Comparison of ENCODE assay signal across 15 cellular contexts in the genomic region with DNA sequence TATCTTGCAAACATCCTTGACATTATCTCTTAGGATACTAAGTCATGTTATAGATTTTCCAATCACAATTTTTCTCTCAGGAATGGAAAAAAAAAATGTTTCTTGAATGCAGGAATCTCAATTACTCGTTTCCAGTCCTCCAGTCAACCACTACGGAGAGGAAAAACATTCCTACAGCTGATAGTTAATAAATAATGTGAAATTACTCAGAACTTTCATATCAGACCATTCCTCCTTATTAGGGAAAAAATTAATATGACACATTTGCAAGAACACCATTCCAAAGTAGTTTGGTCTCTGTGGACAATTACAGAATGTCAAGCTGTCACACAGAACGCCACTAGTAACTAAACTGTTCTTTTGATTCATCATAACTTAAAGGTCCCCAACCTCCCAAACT. TPM values are rescaled to one million over a fixed set of nuclear protein-coding genes. Genes with fewer than 3 reads are reported as not detected.
DNase-seq lines count a peak whose midpoint lies in the region; ATAC-seq and TF ChIP-seq lines count a peak whose summit lies in the region.
"Had no signal": no experiment of that assay in that cellular context is flagged by ENCODE, and none has a peak within 500 bp of the region (broad histone marks: within the 10 kb centered on the region; RNA-seq: fewer than 3 reads in every experiment).

No MANE protein-coding gene starts in this region.

- H3K27me3 ChIP-seq in BLaER1 treated with 17β-estradiol and CSF1 and Interleukin-3, amounts not matched to agents 10 nM and 100 nM, result no peaks in the 10 kb centered on the region
- H3K27me3 ChIP-seq in vagina (no peaks in the 10 kb centered on the region), breast epithelium (no peaks in the 10 kb centered on the region)

- peak overlapping the region; percentile 68 for H3K27ac Mint-ChIP-seq in stimulated activated effector memory CD8-positive, alpha-beta T cell treated with anti-CD3 and anti-CD28 coated beads, Interleukin-12 subunit alpha, Interleukin-12 subunit beta, amount 100 ng/mL, for 72 hours
- H3K27ac Mint-ChIP-seq: CD4-positive, alpha-beta memory T cell had no signal

- ATAC-seq in stimulated activated effector memory CD8-positive, alpha-beta T cell treated with anti-CD3 and anti-CD28 coated beads, Interleukin-12 subunit alpha, Interleukin-12 subunit beta, amount 100 ng/mL, for 72 hours, result no peak
- ATAC-seq: HCT116 had no signal

- no peak overlapping the region for H3K4me3 Mint-ChIP-seq in stimulated activated effector memory CD8-positive, alpha-beta T cell treated with anti-CD3 and anti-CD28 coated beads, Interleukin-12 subunit alpha, Interleukin-12 subunit beta, amount 100 ng/mL, for 72 hours
- H3K4me3 Mint-ChIP-seq: CD4-positive, alpha-beta memory T cell had no signal

- H4K20me1 ChIP-seq in BLaER1 treated with 17β-estradiol and CSF1 and Interleukin-3, amounts not matched to agents 10 nM and 100 nM, result peaks cover 18 to 95% (median 59%) of the 10 kb centered on the region in 11 experiments; a peak in 20 of 22 replicates

- no peak overlapping the region for H3K9ac ChIP-seq in BLaER1 treated with 17β-estradiol and CSF1 and Interleukin-3, amounts not matched to agents 10 nM and 100 nM

- H3K4me1 Mint-ChIP-seq in stimulated activated effector memory CD8-positive, alpha-beta T cell treated with anti-CD3 and anti-CD28 coated beads, Interleukin-12 subunit alpha, Interleukin-12 subunit beta, amount 100 ng/mL, for 72 hours, result peaks cover 37% of the 10 kb centered on the region

- intact Hi-C loops in vagina (cut with DNase I), result no loop called here
- intact Hi-C loops in breast epithelium (cut with DNase I; ENCODE audit: low total_unique reads), result no loop called here

- H3K4me3 ChIP-seq in BLaER1 treated with 17β-estradiol and CSF1 and Interleukin-3, amounts not matched to agents 10 nM and 100 nM, result no peak overlapping the region
- H3K4me3 ChIP-seq in vagina (no peak overlapping the region), breast epithelium (no peak overlapping the region)

- peak overlapping the region in 10 of 11 experiments; percentile 0 to 76 (median 66); a peak in 17 of 22 replicates for H3K4me2 ChIP-seq in BLaER1 treated with 17β-estradiol and CSF1 and Interleukin-3, amounts not matched to agents 10 nM and 100 nM

- H3K9me3 ChIP-seq in BLaER1 treated with 17β-estradiol and CSF1 and Interleukin-3, amounts not matched to agents 10 nM and 100 nM (replicated peaks in 1 of 11), result no peaks in the 10 kb centered on the region
- H3K9me3 ChIP-seq in KOPT-K1 (ENCODE audit: insufficient read depth, low read length, poor library complexity, severe bottlenecking), result no peaks in the 10 kb centered on the region
- no peaks in the 10 kb centered on the region for H3K9me3 ChIP-seq in vagina
- H3K9me3 ChIP-seq in breast epithelium, result no peaks in the 10 kb centered on the region

- no peak for TF ChIP-seq CTCF in vagina (IDR thresholded peaks at IDR 0.05)
- no peak for TF ChIP-seq CTCF in breast epithelium (IDR thresholded peaks at IDR 0.05)

- H3K9me3 Mint-ChIP-seq in stimulated activated effector memory CD8-positive, alpha-beta T cell treated with anti-CD3 and anti-CD28 coated beads, Interleukin-12 subunit alpha, Interleukin-12 subunit beta, amount 100 ng/mL, for 72 hours, result no peaks in the 10 kb centered on the region
- H3K9me3 Mint-ChIP-seq: CD4-positive, alpha-beta memory T cell had no signal

- H3K36me3 Mint-ChIP-seq in stimulated activated effector memory CD8-positive, alpha-beta T cell treated with anti-CD3 and anti-CD28 coated beads, Interleukin-12 subunit alpha, Interleukin-12 subunit beta, amount 100 ng/mL, for 72 hours, result no peaks in the 10 kb centered on the region

- DNase-seq in glomerular visceral epithelial cell (ENCODE audit: extremely low spot score) (peak; percentile 21), vagina (ENCODE audit: extremely low spot score in 2 of 2) (no peak), retina (no peak), breast epithelium (ENCODE audit: low spot score in 2 of 2) (no peak)
- DNase-seq in stimulated activated effector memory CD8-positive, alpha-beta T cell treated with anti-CD3 and anti-CD28 coated beads, Interleukin-12 subunit alpha, Interleukin-12 subunit beta, amount 100 ng/mL, for 72 hours (ENCODE audit: low spot score in 2 of 2), result no peak
- DNase-seq: ACHN; CD4-positive, alpha-beta memory T cell; DMS79; EL; KBM-7 had no signal

- no peak overlapping the region for H3K27ac ChIP-seq in BLaER1 treated with 17β-estradiol and CSF1 and Interleukin-3, amounts not matched to agents 10 nM and 100 nM
- peak overlapping the region; percentile 47 for H3K27ac ChIP-seq in KOPT-K1 (ENCODE audit: low read depth, low read length, poor library complexity, severe bottlenecking)
- no peak overlapping the region for H3K27ac ChIP-seq in vagina
- no peak overlapping the region for H3K27ac ChIP-seq in breast epithelium
- H3K27ac ChIP-seq: C4-2B, HL-60 had no signal

- H3K36me3 ChIP-seq in BLaER1 treated with 17β-estradiol and CSF1 and Interleukin-3, amounts not matched to agents 10 nM and 100 nM, result peaks cover 0 to 7% (median 0%) of the 10 kb centered on the region in 11 experiments; a peak in 1 of 22 replicates
- H3K36me3 ChIP-seq in KOPT-K1 (ENCODE audit: insufficient read depth, low read length) (no peaks in the 10 kb centered on the region), vagina (no peaks in the 10 kb centered on the region), breast epithelium (no peaks in the 10 kb centered on the region)

- TF ChIP-seq POLR2A in vagina (IDR thresholded peaks at IDR 0.05), result no peak
- no peak for TF ChIP-seq POLR2A in breast epithelium (IDR thresholded peaks at IDR 0.05)

- H3K4me1 ChIP-seq in BLaER1 treated with 17β-estradiol and CSF1 and Interleukin-3, amounts not matched to agents 10 nM and 100 nM, result peaks cover 35 to 77% (median 69%) of the 10 kb centered on the region in 10 experiments
- H3K4me1 ChIP-seq in vagina (no peaks in the 10 kb centered on the region), breast epithelium (no peaks in the 10 kb centered on the region)

RNA-seq across cellular contexts. Expression of gene MED27, which starts 31.5 kb away (rescaled TPM):
- total RNA-seq in vagina (17.7 TPM), breast epithelium (10 to 100 TPM; 14.4 to 20.3 (median 15.8) TPM)
